In the genomic region with DNA sequence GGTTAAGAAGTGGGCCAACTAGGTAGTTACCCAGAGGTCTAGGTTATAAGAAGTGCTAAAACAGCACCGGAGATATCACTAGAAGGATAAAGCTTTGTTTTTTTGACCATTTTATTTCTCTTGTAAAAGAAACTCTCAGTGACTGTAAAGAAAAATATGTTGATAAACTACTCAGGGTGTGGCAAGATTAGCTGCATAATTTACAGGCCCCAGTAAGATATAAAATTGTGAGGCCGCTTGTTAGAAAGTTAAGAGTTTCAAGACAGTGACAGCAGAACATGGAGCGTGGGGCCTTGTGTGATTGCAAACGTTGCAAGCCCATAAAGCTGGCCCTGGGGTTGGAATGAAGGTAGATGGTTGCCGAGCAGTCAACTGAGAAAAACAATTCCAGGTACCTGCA, we compare ENCODE assay signal across 33 cellular contexts.
"Had no signal": no experiment of that assay in that cellular context is flagged by ENCODE, and none has a peak within 500 bp of the region (broad histone marks: within the 10 kb centered on the region; RNA-seq: fewer than 3 reads in every experiment).

No MANE protein-coding gene starts in this region.

- DNase-seq: Karpas-422, Kasumi-1, KG1, MG63, MM.1S, MV-4-11, NCI-H1048, NCI-H1092, NCI-H1092 treated with DMSO at 0.1 percent for 48 hours, NCI-H1105, NCI-H1105 treated with DMSO at 0.1 percent for 48 hours, NCI-H1417, NCI-H1417 treated with DMSO at 0.1 percent for 48 hours, NCI-H1436, NCI-H1436 treated with DMSO at 0.1 percent for 48 hours, NCI-H146, NCI-H1694, NCI-H1694 treated with DMSO at 0.1 percent for 48 hours, NCI-H187, NCI-H187 treated with DMSO at 0.1 percent for 48 hours, NCI-H1930, NCI-H2029, NCI-H2029 treated with DMSO at 0.1 percent for 48 hours, NCI-H2081, NCI-H2081 treated with DMSO at 0.1 percent for 48 hours, NCI-H2107, NCI-H2171, NCI-H2171 treated with DMSO at 0.1 percent for 48 hours, NCI-H2227 treated with DMSO at 0.1 percent for 48 hours, NCI-H345, NCI-H446, NCI-H446 treated with DMSO at 0.1 percent for 48 hours, NCI-H510A had no signal

- H3K36me3 ChIP-seq: MG63 had no signal

- H3K4me3 ChIP-seq: MG63 had no signal

- H3K9me3 ChIP-seq: MG63 had no signal
